Comparison of ENCODE assay signal across 3 cellular contexts in the genomic region with DNA sequence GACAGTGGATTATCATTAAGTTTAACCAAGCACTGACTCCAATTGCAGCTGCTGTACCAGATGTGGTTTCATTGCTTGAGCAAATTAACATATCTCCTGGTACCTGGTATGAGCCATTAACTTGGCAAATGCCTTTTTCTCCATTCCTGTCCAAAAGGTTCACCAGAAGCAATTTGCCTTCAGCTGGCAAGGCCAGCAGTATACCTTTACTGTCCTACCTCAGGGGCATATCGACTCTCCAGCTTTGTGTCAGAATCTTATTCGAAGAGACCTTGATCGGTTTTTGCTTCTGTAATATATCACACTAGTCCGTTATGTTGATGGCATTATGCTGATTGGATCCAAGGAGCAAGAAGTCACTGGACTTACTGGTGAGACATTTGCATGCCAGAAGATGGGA.
"Had no signal": no experiment of that assay in that cellular context is flagged by ENCODE, and none has a peak within 500 bp of the region (broad histone marks: within the 10 kb centered on the region; RNA-seq: fewer than 3 reads in every experiment).

No MANE protein-coding gene starts in this region.

- DNase-seq: GDM1, GF-D8 had no signal

- H3K4me3 ChIP-seq: GM12878 had no signal
